Comparison of ENCODE assay signal across 10 cellular contexts in genomic region chr20:4688342-4688741, GRCh38. TPM values are rescaled to one million over a fixed set of nuclear protein-coding genes. Genes with fewer than 3 reads are reported as not detected.
DNase-seq lines count a peak whose midpoint lies in the region; ATAC-seq, FAIRE-seq and TF ChIP-seq lines count a peak whose summit lies in the region.
"Had no signal": no experiment of that assay in that cellular context is flagged by ENCODE, and none has a peak within 500 bp of the region (broad histone marks: within the 10 kb centered on the region; RNA-seq: fewer than 3 reads in every experiment).

No MANE protein-coding gene starts in this region.

- no peaks in the 10 kb centered on the region for H3K9me3 Mint-ChIP-seq in activated T-cell treated with anti-CD3 and anti-CD28 coated beads, Interleukin-2, amount 50 U/mL, for 72 hours
- no peaks in the 10 kb centered on the region for H3K9me3 Mint-ChIP-seq in activated CD8-positive, alpha-beta T cell treated with anti-CD3 and anti-CD28 coated beads, Interleukin-2, amount 10 ng/mL, durations not matched to agents 7 days and 5 days (ENCODE audit: insufficient read depth)

- peak overlapping the region; percentile 52 for H3K27ac Mint-ChIP-seq in activated T-cell treated with anti-CD3 and anti-CD28 coated beads, Interleukin-2, amount 50 U/mL, for 72 hours
- peak overlapping the region; percentile 43 for H3K27ac Mint-ChIP-seq in activated CD8-positive, alpha-beta T cell treated with anti-CD3 and anti-CD28 coated beads, Interleukin-2, amount 10 ng/mL, durations not matched to agents 7 days and 5 days

- POLR2A ChIA-PET in activated CD8-positive, alpha-beta T cell treated with anti-CD3 and anti-CD28 coated beads, Interleukin-2, amount 10 ng/mL, durations not matched to agents 7 days and 5 days (lab: Charles Lee): interaction anchor here (0.9 to 1.9 kb wide), 3 partner anchors 10 to 51 kb away, joined by 3 to 5 read pairs (median 4); no protein-coding TSS in a partner anchor

- no peak for TF ChIP-seq CTCF in brain microvascular endothelial cell (IDR thresholded peaks at IDR 0.05; ENCODE audit: low read depth, low read length, missing control alignments)

- no peak for ATAC-seq in activated T-cell treated with anti-CD3 and anti-CD28 coated beads, Interleukin-2, amount 50 U/mL, for 72 hours (replicated peaks in 1 of 2)
- ATAC-seq in activated CD8-positive, alpha-beta T cell treated with anti-CD3 and anti-CD28 coated beads, Interleukin-2, amount 10 ng/mL, durations not matched to agents 7 days and 5 days: no peak

- peaks cover 0 to 54% (median 28%) of the 10 kb centered on the region in 5 donors for H3K4me1 ChIP-seq in subcutaneous abdominal adipose tissue (ENCODE audit: control insufficient read depth in 5 of 5, insufficient read depth in 5 of 5, low read length in 5 of 5)

- H3K27me3 ChIP-seq in subcutaneous abdominal adipose tissue (ENCODE audit: control insufficient read depth in 5 of 5, insufficient read depth in 4 of 5, low read length in 5 of 5) (no peaks in the 10 kb centered on the region), brain microvascular endothelial cell (replicated peaks) (no peaks in the 10 kb centered on the region)

- in situ Hi-C loops in brain microvascular endothelial cell (cut with HindIII; ENCODE audit: low pct_ligation_motif_present, low sequenced_read_pairs): no loop called here

- H3K4me3 Mint-ChIP-seq in activated T-cell treated with anti-CD3 and anti-CD28 coated beads, Interleukin-2, amount 50 U/mL, for 72 hours: peak overlapping the region; percentile 60 to 77
- H3K4me3 Mint-ChIP-seq in activated CD8-positive, alpha-beta T cell treated with anti-CD3 and anti-CD28 coated beads, Interleukin-2, amount 10 ng/mL, durations not matched to agents 7 days and 5 days: no peak overlapping the region

- H3K4me3 ChIP-seq in subcutaneous abdominal adipose tissue (ENCODE audit: low read depth in 1 of 5, low read length in 5 of 5): no peak overlapping the region
- H3K4me3 ChIP-seq in brain microvascular endothelial cell (ENCODE audit: low read depth, low read length): no peak overlapping the region

- no peaks in the 10 kb centered on the region for H3K27me3 Mint-ChIP-seq in activated T-cell treated with anti-CD3 and anti-CD28 coated beads, Interleukin-2, amount 50 U/mL, for 72 hours (ENCODE audit: low read depth)
- H3K27me3 Mint-ChIP-seq in activated CD8-positive, alpha-beta T cell treated with anti-CD3 and anti-CD28 coated beads, Interleukin-2, amount 10 ng/mL, durations not matched to agents 7 days and 5 days (ENCODE audit: low read depth): no peaks in the 10 kb centered on the region

- H3K9me3 ChIP-seq in subcutaneous abdominal adipose tissue (ENCODE audit: control insufficient read depth in 5 of 5, low read length in 5 of 5): no peaks in the 10 kb centered on the region

- H3K4me1 Mint-ChIP-seq in activated T-cell treated with anti-CD3 and anti-CD28 coated beads, Interleukin-2, amount 50 U/mL, for 72 hours (ENCODE audit: low read depth): peaks cover 89% of the 10 kb centered on the region
- H3K4me1 Mint-ChIP-seq in activated CD8-positive, alpha-beta T cell treated with anti-CD3 and anti-CD28 coated beads, Interleukin-2, amount 10 ng/mL, durations not matched to agents 7 days and 5 days (ENCODE audit: low read depth): peaks cover 74% of the 10 kb centered on the region

- no peak for DNase-seq in activated T-cell treated with anti-CD3 and anti-CD28 coated beads, Interleukin-2, amount 50 U/mL, for 72 hours
- no peak for DNase-seq in activated T-cell treated with anti-CD3 and anti-CD28 coated beads for 4 hours
- DNase-seq in activated CD8-positive, alpha-beta T cell treated with anti-CD3 and anti-CD28 coated beads, Interleukin-2, amount 10 ng/mL, durations not matched to agents 7 days and 5 days: no peak
- DNase-seq in NCI-H748 (lab: John Stamatoyannopoulos, UW; ENCODE audit: unreplicated experiment): no peak
- no peak for DNase-seq in brain microvascular endothelial cell
- no peak for DNase-seq in SKM-1 treated with dmso at 0.1 percent for 144 hours (lab: John Stamatoyannopoulos, UW; ENCODE audit: unreplicated experiment)
- DNase-seq: H7, kidney glomerular epithelial cell had no signal

- H3K9ac ChIP-seq in subcutaneous abdominal adipose tissue (ENCODE audit: low read length in 5 of 5): peak overlapping the region in 1 of 5 donors; percentile 75

- peak; percentile 43 for FAIRE-seq in islet of Langerhans (lab: Jason Lieb, UNC)

- H3K36me3 Mint-ChIP-seq in activated T-cell treated with anti-CD3 and anti-CD28 coated beads, Interleukin-2, amount 50 U/mL, for 72 hours (ENCODE audit: insufficient read depth in 2 of 2): peaks cover 10 to 29% of the 10 kb centered on the region in 2 donors
- H3K36me3 Mint-ChIP-seq in activated CD8-positive, alpha-beta T cell treated with anti-CD3 and anti-CD28 coated beads, Interleukin-2, amount 10 ng/mL, durations not matched to agents 7 days and 5 days (ENCODE audit: low read depth): peaks cover 48% of the 10 kb centered on the region

- H3K36me3 ChIP-seq in subcutaneous abdominal adipose tissue (ENCODE audit: control insufficient read depth in 5 of 5, insufficient read depth in 5 of 5, low read length in 5 of 5) (peaks cover 0 to 2% (median 0%) of the 10 kb centered on the region in 5 donors), brain microvascular endothelial cell (replicated peaks) (no peaks in the 10 kb centered on the region)

- peak overlapping the region; percentile 93 for H3K27ac ChIP-seq in subcutaneous abdominal adipose tissue (ENCODE audit: low read depth, low read length)
- no peak overlapping the region for H3K27ac ChIP-seq in brain microvascular endothelial cell

- CTCF ChIA-PET in activated CD8-positive, alpha-beta T cell treated with anti-CD3 and anti-CD28 coated beads, Interleukin-2, amount 10 ng/mL, durations not matched to agents 7 days and 5 days (lab: Charles Lee): interaction anchor here (0.6 to 2.4 kb wide), 4 partner anchors 10 to 452 kb away, joined by 3 to 11 read pairs (median 4); no protein-coding TSS in a partner anchor

RNA-seq across cellular contexts. Expression of gene PRNP, which starts 2.1 kb away (rescaled TPM):
- total RNA-seq in activated T-cell treated with anti-CD3 and anti-CD28 coated beads, Interleukin-2, amount 50 U/mL, for 72 hours: 10 to 100 TPM; 69.3 to 97.3 TPM
- 10 to 100 TPM; 41.8 to 42.6 TPM for total RNA-seq in activated CD8-positive, alpha-beta T cell treated with anti-CD3 and anti-CD28 coated beads, Interleukin-2, amount 10 ng/mL, durations not matched to agents 7 days and 5 days

RNA-seq across cellular contexts. Expression of gene PRND, which starts 33.4 kb away (rescaled TPM):
- not detected for total RNA-seq in activated T-cell treated with anti-CD3 and anti-CD28 coated beads, Interleukin-2, amount 50 U/mL, for 72 hours
- total RNA-seq in activated CD8-positive, alpha-beta T cell treated with anti-CD3 and anti-CD28 coated beads, Interleukin-2, amount 10 ng/mL, durations not matched to agents 7 days and 5 days: not detected
